ENCODE assay signal across 9 cellular contexts in the genomic region with DNA sequence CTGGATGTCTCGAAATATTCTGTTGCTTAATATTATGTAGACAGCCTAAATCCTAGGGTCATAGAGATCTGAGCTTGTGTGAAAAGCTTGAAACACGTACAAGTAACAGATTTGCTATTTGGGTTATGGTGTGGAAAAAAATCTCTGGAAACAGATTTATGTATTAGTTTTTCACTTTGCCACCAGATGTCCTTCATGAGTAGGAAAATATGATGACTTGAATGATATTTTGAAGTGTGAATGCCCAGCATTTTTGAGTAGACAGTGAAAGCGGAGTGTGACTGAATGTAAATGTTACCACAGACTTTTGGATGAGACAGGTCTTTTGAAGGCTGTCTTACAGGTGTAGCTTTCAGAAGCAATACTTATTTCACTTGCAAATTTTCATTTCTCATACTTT. TPM values are rescaled to one million over a fixed set of nuclear protein-coding genes. Genes with fewer than 3 reads are reported as not detected.
A peak's percentile ranks its signal among the peaks of the same experiment; 100 is the strongest.
DNase-seq lines count a peak whose midpoint lies in the region; ATAC-seq, FAIRE-seq and TF ChIP-seq lines count a peak whose summit lies in the region.
"Had no signal": no experiment of that assay in that cellular context is flagged by ENCODE, and none has a peak within 500 bp of the region (broad histone marks: within the 10 kb centered on the region; RNA-seq: fewer than 3 reads in every experiment).

No MANE protein-coding gene starts in this region.

- H3K27me3 ChIP-seq in endothelial cell of umbilical vein (ENCODE audit: control insufficient read depth in 2 of 2, insufficient read depth in 2 of 2, low read length in 2 of 2), result no peaks in the 10 kb centered on the region
- H3K27me3 ChIP-seq in upper lobe of right lung, result no peaks in the 10 kb centered on the region

- H3K4me1 ChIP-seq in endothelial cell of umbilical vein (ENCODE audit: control insufficient read depth, extremely low read depth, insufficient read depth, low read length) (peaks cover 18% of the 10 kb centered on the region), upper lobe of right lung (peaks cover 6% of the 10 kb centered on the region)

- TF ChIP-seq CTCF in activated CD8-positive, alpha-beta T cell treated with anti-CD3 and anti-CD28 coated beads for 36 hours (IDR thresholded peaks at IDR 0.05), result peak; percentile 51
- TF ChIP-seq CTCF in endothelial cell of umbilical vein (IDR thresholded peaks at IDR 0.05; ENCODE audit: extremely low read depth in 1 of 2, insufficient read depth in 1 of 2, low read depth in 1 of 2, low read length in 2 of 2), result no peak
- TF ChIP-seq CTCF in upper lobe of right lung (IDR thresholded peaks at IDR 0.05), result peak; percentile 39

- H3K9me3 ChIP-seq in endothelial cell of umbilical vein (replicated peaks; ENCODE audit: control insufficient read depth, insufficient read depth, low read length), result no peaks in the 10 kb centered on the region
- peaks cover 2% of the 10 kb centered on the region for H3K9me3 ChIP-seq in upper lobe of right lung

- DNase-seq in activated CD8-positive, alpha-beta T cell treated with anti-CD3 and anti-CD28 coated beads for 36 hours, result no peak
- DNase-seq in activated CD8-positive, alpha-beta T cell treated with anti-CD3 and anti-CD28 coated beads, Interleukin-2, amount 10 ng/mL, durations not matched to agents 7 days and 5 days, result no peak
- DNase-seq in NCI-H2196 treated with DMSO at 0.1 percent for 48 hours (lab: John Stamatoyannopoulos, UW; ENCODE audit: unreplicated experiment) (peak; percentile 11), endothelial cell of umbilical vein (ENCODE audit: low read depth, low spot score) (peak; percentile 62), upper lobe of right lung (no peak), T-helper 9 cell (no peak), NCI-H82 treated with DMSO at 0.1 percent for 48 hours (lab: John Stamatoyannopoulos, UW; ENCODE audit: unreplicated experiment) (no peak)
- DNase-seq: activated gamma-delta T cell treated with Interleukin-2 at 50 U/mL for 16 hours had no signal

- H3K4me3 Mint-ChIP-seq in activated CD8-positive, alpha-beta T cell treated with anti-CD3 and anti-CD28 coated beads for 36 hours, result no peak overlapping the region
- H3K4me3 Mint-ChIP-seq in activated CD8-positive, alpha-beta T cell treated with anti-CD3 and anti-CD28 coated beads, Interleukin-2, amount 10 ng/mL, durations not matched to agents 7 days and 5 days, result no peak overlapping the region

- no peak overlapping the region for H3K9ac ChIP-seq in endothelial cell of umbilical vein (replicated peaks; ENCODE audit: extremely low read depth, insufficient read depth, low read length)

- no peak for ATAC-seq in activated CD8-positive, alpha-beta T cell treated with anti-CD3 and anti-CD28 coated beads for 36 hours
- ATAC-seq in activated CD8-positive, alpha-beta T cell treated with anti-CD3 and anti-CD28 coated beads, Interleukin-2, amount 10 ng/mL, durations not matched to agents 7 days and 5 days, result no peak
- ATAC-seq in upper lobe of right lung, result no peak
- no peak for ATAC-seq in esophagus mucosa

- H3K36me3 ChIP-seq in endothelial cell of umbilical vein (ENCODE audit: control insufficient read depth in 2 of 2, extremely low read depth in 1 of 2, insufficient read depth in 2 of 2, low read length in 2 of 2), result no peaks in the 10 kb centered on the region
- no peaks in the 10 kb centered on the region for H3K36me3 ChIP-seq in upper lobe of right lung

- FAIRE-seq in endothelial cell of umbilical vein (lab: Jason Lieb, UNC), result peak; percentile 84

- intact Hi-C loops in activated CD8-positive, alpha-beta T cell treated with anti-CD3 and anti-CD28 coated beads for 36 hours (cut with micrococcal nuclease), result loop anchor here (2.0 to 10.0 kb wide), 3 partner anchors 285 to 501 kb away; no protein-coding TSS in a partner anchor
- intact Hi-C loops in endothelial cell of umbilical vein (cut with micrococcal nuclease), result loop anchor here (2.0 kb wide), 3 partner anchors 125 to 497 kb away; no protein-coding TSS in a partner anchor
- intact Hi-C loops in upper lobe of right lung (cut with DNase I), result loop anchor here (5.0 kb wide), 1 partner anchor 331 kb away; no protein-coding TSS in a partner anchor

- no peaks in the 10 kb centered on the region for H3K36me3 Mint-ChIP-seq in activated CD8-positive, alpha-beta T cell treated with anti-CD3 and anti-CD28 coated beads for 36 hours (ENCODE audit: low read depth)
- H3K36me3 Mint-ChIP-seq in activated CD8-positive, alpha-beta T cell treated with anti-CD3 and anti-CD28 coated beads, Interleukin-2, amount 10 ng/mL, durations not matched to agents 7 days and 5 days (ENCODE audit: low read depth), result no peaks in the 10 kb centered on the region

- H2AFZ ChIP-seq in endothelial cell of umbilical vein (ENCODE audit: low read depth, low read length), result no peak overlapping the region

- H3K4me3 ChIP-seq in endothelial cell of umbilical vein (replicated peaks in 1 of 3; ENCODE audit: insufficient read depth in 1 of 3, low read depth in 1 of 3, low read length in 3 of 3) (no peak overlapping the region), upper lobe of right lung (no peak overlapping the region)

- H3K27me3 Mint-ChIP-seq in activated CD8-positive, alpha-beta T cell treated with anti-CD3 and anti-CD28 coated beads for 36 hours, result peaks cover 51% of the 10 kb centered on the region
- peaks cover 49% of the 10 kb centered on the region for H3K27me3 Mint-ChIP-seq in activated CD8-positive, alpha-beta T cell treated with anti-CD3 and anti-CD28 coated beads, Interleukin-2, amount 10 ng/mL, durations not matched to agents 7 days and 5 days (ENCODE audit: low read depth)

- no peak overlapping the region for H3K27ac Mint-ChIP-seq in activated CD8-positive, alpha-beta T cell treated with anti-CD3 and anti-CD28 coated beads for 36 hours
- no peak overlapping the region for H3K27ac Mint-ChIP-seq in activated CD8-positive, alpha-beta T cell treated with anti-CD3 and anti-CD28 coated beads, Interleukin-2, amount 10 ng/mL, durations not matched to agents 7 days and 5 days

- H3K4me1 Mint-ChIP-seq in activated CD8-positive, alpha-beta T cell treated with anti-CD3 and anti-CD28 coated beads for 36 hours (ENCODE audit: low read depth), result peaks cover 2% of the 10 kb centered on the region
- peaks cover 10% of the 10 kb centered on the region for H3K4me1 Mint-ChIP-seq in activated CD8-positive, alpha-beta T cell treated with anti-CD3 and anti-CD28 coated beads, Interleukin-2, amount 10 ng/mL, durations not matched to agents 7 days and 5 days (ENCODE audit: low read depth)

- H3K9me3 Mint-ChIP-seq in activated CD8-positive, alpha-beta T cell treated with anti-CD3 and anti-CD28 coated beads for 36 hours, result peaks cover 2% of the 10 kb centered on the region
- H3K9me3 Mint-ChIP-seq in activated CD8-positive, alpha-beta T cell treated with anti-CD3 and anti-CD28 coated beads, Interleukin-2, amount 10 ng/mL, durations not matched to agents 7 days and 5 days (ENCODE audit: insufficient read depth), result no peaks in the 10 kb centered on the region

- peaks cover 9% of the 10 kb centered on the region for H3K79me2 ChIP-seq in endothelial cell of umbilical vein (ENCODE audit: control insufficient read depth, insufficient read depth, low read length)

- BruUV-seq in endothelial cell of umbilical vein (replicated peaks; lab: Mats Ljungman, UMichigan), result no TSS peak

- no peaks in the 10 kb centered on the region for H4K20me1 ChIP-seq in endothelial cell of umbilical vein (replicated peaks; ENCODE audit: control insufficient read depth, extremely low read depth, insufficient read depth, low read length)

- CTCF ChIA-PET in activated CD8-positive, alpha-beta T cell treated with anti-CD3 and anti-CD28 coated beads for 36 hours (lab: Charles Lee), result interaction anchor here (0.8 to 4.0 kb wide), 6 partner anchors 10 to 497 kb away, joined by 3 to 33 read pairs (median 10); no protein-coding TSS in a partner anchor
- CTCF ChIA-PET in activated CD8-positive, alpha-beta T cell treated with anti-CD3 and anti-CD28 coated beads, Interleukin-2, amount 10 ng/mL, durations not matched to agents 7 days and 5 days (lab: Charles Lee), result interaction anchor here (0.7 to 6.4 kb wide), 8 partner anchors 8 to 498 kb away, joined by 3 to 63 read pairs (median 5); a partner anchor contains a TSS
- CTCF ChIA-PET in endothelial cell of umbilical vein (lab: Charles Lee), result interaction anchor here (1.0 to 6.4 kb wide), 12 partner anchors 22 to 498 kb away, joined by 3 to 140 read pairs (median 12); no protein-coding TSS in a partner anchor

- no peak overlapping the region for H3K4me2 ChIP-seq in endothelial cell of umbilical vein (ENCODE audit: insufficient read depth, low read length)

- no peaks in the 10 kb centered on the region for H3K9me1 ChIP-seq in endothelial cell of umbilical vein (replicated peaks; ENCODE audit: control insufficient read depth, extremely low read depth, insufficient read depth, low read length)

- dilution Hi-C loops in endothelial cell of umbilical vein (cut with MboI; ENCODE audit: extremely low pct_ligation_motif_present, low sequenced_read_pairs), result no loop called here

- POLR2A ChIA-PET in activated CD8-positive, alpha-beta T cell treated with anti-CD3 and anti-CD28 coated beads for 36 hours (lab: Charles Lee), result interaction anchor here (0.5 to 1.7 kb wide), 3 partner anchors 65 to 187 kb away, joined by 3 to 4 read pairs (median 4); no protein-coding TSS in a partner anchor
- POLR2A ChIA-PET in activated CD8-positive, alpha-beta T cell treated with anti-CD3 and anti-CD28 coated beads, Interleukin-2, amount 10 ng/mL, durations not matched to agents 7 days and 5 days (lab: Charles Lee), result no interaction called here
- POLR2A ChIA-PET in endothelial cell of umbilical vein (lab: Charles Lee), result no interaction called here

- no peak for TF ChIP-seq POLR2A in endothelial cell of umbilical vein (IDR thresholded peaks at IDR 0.05; ENCODE audit: low read depth, low read length)

- H3K27ac ChIP-seq in endothelial cell of umbilical vein (ENCODE audit: insufficient read depth, low read depth, low read length) (no peak overlapping the region), upper lobe of right lung (no peak overlapping the region)

TF ChIP-seq in endothelial cell of umbilical vein, 7 proteins besides CTCF, POLR2A, EP300 and RAD21 (continues in another document):
- no peak for TF ChIP-seq EZH2 (IDR thresholded peaks at IDR 0.05; ENCODE audit: borderline replicate concordance, low read depth, low read length, severe bottlenecking)

RNA-seq across cellular contexts. Expression of a gene that starts 4.2 kb away (rescaled TPM):
- under 1 TPM; 0.09 to 0.18 TPM for total RNA-seq in activated CD8-positive, alpha-beta T cell treated with anti-CD3 and anti-CD28 coated beads for 36 hours
- not detected for total RNA-seq in activated CD8-positive, alpha-beta T cell treated with anti-CD3 and anti-CD28 coated beads, Interleukin-2, amount 10 ng/mL, durations not matched to agents 7 days and 5 days
- 221 and 234 TPM in 2 replicates for total RNA-seq in endothelial cell of umbilical vein
- polyA plus RNA-seq in endothelial cell of umbilical vein, result 276 and 285 TPM in 2 replicates
- polyA plus RNA-seq in endothelial cell of umbilical vein (2011; cell fraction: cytosol; rRNA removed), result 243 and 254 TPM in 2 replicates
- 202 and 209 TPM in 2 replicates for polyA plus RNA-seq in endothelial cell of umbilical vein (2011; cell fraction: nucleus; rRNA removed)
- 157 and 189 TPM in 2 replicates for polyA plus RNA-seq in endothelial cell of umbilical vein (2012)
- polyA minus RNA-seq in endothelial cell of umbilical vein, result 432 and 438 TPM in 2 replicates
- 42.2 TPM for polyA minus RNA-seq in endothelial cell of umbilical vein (2011; cell fraction: cytosol; rRNA and poly(A)+ RNA removed)
- 249 and 278 TPM in 2 replicates for polyA minus RNA-seq in endothelial cell of umbilical vein (2011; cell fraction: nucleus; rRNA and poly(A)+ RNA removed)
- total RNA-seq in upper lobe of right lung, result 6.6 TPM
- 0.60 TPM for total RNA-seq in esophagus mucosa

Comparison
In these comparisons a context has a peak if more than half of its experiments do, and no peak if none do; other contexts are left out.
1. DNase-seq: peak in NCI-H2196 treated with DMSO at 0.1 percent for 48 hours (single experiment) and endothelial cell of umbilical vein (single experiment); none in activated CD8-positive, alpha-beta T cell treated with anti-CD3 and anti-CD28 coated beads for 36 hours (single experiment), activated CD8-positive, alpha-beta T cell treated with anti-CD3 and anti-CD28 coated beads, Interleukin-2, amount 10 ng/mL, durations not matched to agents 7 days and 5 days (single experiment), upper lobe of right lung (single experiment), T-helper 9 cell (single experiment) and NCI-H82 treated with DMSO at 0.1 percent for 48 hours (single experiment).
2. CTCF ChIP-seq: peak in activated CD8-positive, alpha-beta T cell treated with anti-CD3 and anti-CD28 coated beads for 36 hours (single experiment) and upper lobe of right lung (single experiment); none in endothelial cell of umbilical vein (0 of 2).
3. RNA of a gene that starts 4.2 kb away (total RNA-seq): 221 to 234 TPM in endothelial cell of umbilical vein; 6.6 TPM in upper lobe of right lung (single experiment), 0.60 TPM in esophagus mucosa (single experiment), 0.09 to 0.18 TPM in activated CD8-positive, alpha-beta T cell treated with anti-CD3 and anti-CD28 coated beads for 36 hours and not detected in activated CD8-positive, alpha-beta T cell treated with anti-CD3 and anti-CD28 coated beads, Interleukin-2, amount 10 ng/mL, durations not matched to agents 7 days and 5 days; every median in the first group is over 10 times any median in the second.